ENCODE assay signal across 1 cellular context in the genomic region with DNA sequence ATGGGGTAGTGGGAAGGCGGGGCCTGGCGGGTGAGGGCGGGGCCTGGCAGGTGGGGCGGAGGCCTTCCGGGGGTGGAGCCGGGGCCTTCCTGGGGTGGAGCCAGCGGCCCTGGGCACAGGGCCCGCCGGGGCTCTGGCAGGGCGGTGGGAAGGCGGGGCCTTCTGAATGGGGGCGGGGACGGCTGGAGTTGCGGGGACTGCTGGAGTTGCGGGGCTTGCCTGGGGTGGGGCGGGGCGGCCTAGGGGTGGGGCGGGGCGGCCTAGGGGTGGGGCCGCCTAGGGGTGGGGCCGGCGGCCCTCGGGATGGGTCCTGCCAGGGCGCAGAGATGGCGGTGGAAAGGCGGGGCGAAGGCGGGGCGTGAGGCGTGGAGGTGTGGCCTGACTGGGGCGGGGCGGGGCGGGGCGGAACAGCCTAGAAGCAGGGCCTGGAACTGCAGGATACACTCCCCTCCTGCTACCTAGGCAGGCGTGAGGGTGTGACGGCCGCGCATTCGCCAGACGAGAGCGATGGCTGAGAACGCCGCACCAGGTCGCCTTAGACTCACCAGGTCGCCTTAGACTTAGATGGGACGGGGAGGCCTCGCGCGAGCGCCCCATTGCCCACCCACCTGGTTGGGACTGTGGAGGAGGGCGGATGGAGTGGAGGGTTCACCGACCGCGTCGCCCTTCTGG.
TF ChIP-seq lines count a peak whose summit lies in the region.

No MANE protein-coding gene starts in this region.

TF ChIP-seq in HepG2, 621 proteins besides CTCF, POLR2A, EP300 and RAD21 (continued from another document):
- TF ChIP-seq, protein P1, sequence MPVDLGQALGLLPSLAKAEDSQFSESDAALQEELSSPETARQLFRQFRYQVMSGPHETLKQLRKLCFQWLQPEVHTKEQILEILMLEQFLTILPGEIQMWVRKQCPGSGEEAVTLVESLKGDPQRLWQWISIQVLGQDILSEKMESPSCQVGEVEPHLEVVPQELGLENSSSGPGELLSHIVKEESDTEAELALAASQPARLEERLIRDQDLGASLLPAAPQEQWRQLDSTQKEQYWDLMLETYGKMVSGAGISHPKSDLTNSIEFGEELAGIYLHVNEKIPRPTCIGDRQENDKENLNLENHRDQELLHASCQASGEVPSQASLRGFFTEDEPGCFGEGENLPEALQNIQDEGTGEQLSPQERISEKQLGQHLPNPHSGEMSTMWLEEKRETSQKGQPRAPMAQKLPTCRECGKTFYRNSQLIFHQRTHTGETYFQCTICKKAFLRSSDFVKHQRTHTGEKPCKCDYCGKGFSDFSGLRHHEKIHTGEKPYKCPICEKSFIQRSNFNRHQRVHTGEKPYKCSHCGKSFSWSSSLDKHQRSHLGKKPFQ (CRISPR knock-in tag; IDR thresholded peaks at IDR 0.05; ENCODE audit: insufficient replicate concordance): no peak
TF ChIP-seq in HepG2: peak in this region for 0.
